10 cellular contexts compared by ENCODE assay signal in genomic region chr6:163356324-163356723, GRCh38. TPM values are rescaled to one million over a fixed set of nuclear protein-coding genes. Genes with fewer than 3 reads are reported as not detected.
DNase-seq lines count a peak whose midpoint lies in the region; ATAC-seq and TF ChIP-seq lines count a peak whose summit lies in the region.
"Had no signal": no experiment of that assay in that cellular context is flagged by ENCODE, and none has a peak within 500 bp of the region (broad histone marks: within the 10 kb centered on the region; RNA-seq: fewer than 3 reads in every experiment).

No MANE protein-coding gene starts in this region.

- peak overlapping the region; percentile 57 for H3K9ac ChIP-seq in GM23248

- H3K4me1 ChIP-seq in GM23248 (ENCODE audit: insufficient read depth) (peaks cover 26% of the 10 kb centered on the region), heart left ventricle (peaks cover 3 to 52% (median 25%) of the 10 kb centered on the region in 12 donors)

- intact Hi-C loops in heart left ventricle (cut with DNase I), result loop anchor here in 3 of 10 donors (5.0 to 10.0 kb wide), 2 partner anchors 36 to 48 kb away; no protein-coding TSS in a partner anchor

- WGBS in GM23248 (ENCODE audit: low coverage in 1 of 2, low lambda C conversion rate in 2 of 2, missing lambda C conversion rate in 2 of 2), 2 experiments, result 10 to 14% methylated on average over 11 to 13 of the region's 13 CpGs
- 29 to 39% (median 32%) methylated on average over 11 to 13 of the region's 13 CpGs for WGBS in heart left ventricle, 4 donors

- H3K9me2 ChIP-seq in GM23248 (ENCODE audit: insufficient read depth), result no peaks in the 10 kb centered on the region

- H3K27me3 ChIP-seq in GM23248 (replicated peaks; ENCODE audit: insufficient read depth), result no peaks in the 10 kb centered on the region
- H3K27me3 ChIP-seq in heart left ventricle, result no peaks in the 10 kb centered on the region
- H3K27me3 ChIP-seq: hepatocyte had no signal

- H3K36me3 ChIP-seq in GM23248 (ENCODE audit: low read depth) (no peaks in the 10 kb centered on the region), heart left ventricle (no peaks in the 10 kb centered on the region)

- H3K4me3 ChIP-seq in GM23248 (peak overlapping the region; percentile 57; the same call in 1 of the 2 replicates), heart left ventricle (peak overlapping the region in 3 of 12 donors; percentile 27 to 36 (median 31))
- H3K4me3 ChIP-seq: hepatocyte had no signal

- peak overlapping the region; percentile 79 for H3K4me2 ChIP-seq in GM23248 (ENCODE audit: unreplicated experiment)
- H3K4me2 ChIP-seq: hepatocyte had no signal

- ATAC-seq in heart left ventricle, result peak; percentile 19 to 80 (median 70)
- ATAC-seq: activated CD4-positive, CD25-positive, alpha-beta regulatory T cell treated with anti-CD3 and anti-CD28 coated beads, Interleukin-2, amount 50 U/mL, for 24 hours had no signal

- peak overlapping the region; percentile 74 for H2AFZ ChIP-seq in GM23248
- H2AFZ ChIP-seq: hepatocyte had no signal

- in situ Hi-C loops in GM23248 (cut with MboI), result no loop called here

- H3K27ac ChIP-seq in GM23248, result peak overlapping the region; percentile 74
- peak overlapping the region; percentile 54 to 97 (median 78) for H3K27ac ChIP-seq in heart left ventricle
- H3K27ac ChIP-seq: hepatocyte had no signal

- no peaks in the 10 kb centered on the region for H3K79me2 ChIP-seq in GM23248 (ENCODE audit: insufficient read depth)
- H3K79me2 ChIP-seq: hepatocyte had no signal

- DNase-seq in GM23248, result peak; percentile 91
- DNase-seq in T1000 (lab: John Stamatoyannopoulos, UW), result peak; percentile 81
- DNase-seq in heart left ventricle, result peak; percentile 58 to 84 (median 77)
- peak; percentile 68 for DNase-seq in renal cortical epithelial cell (ENCODE audit: low read depth)
- DNase-seq in HPDE6-E6E7 (ENCODE audit: extremely low spot score), result no peak
- no peak for DNase-seq in cerebellar nuclear complex (lab: John Stamatoyannopoulos, UW)
- DNase-seq in AML-193 (lab: John Stamatoyannopoulos, UW), result no peak
- DNase-seq in NCI-H526 (lab: John Stamatoyannopoulos, UW), result no peak

- H3K9me3 ChIP-seq in GM23248 (ENCODE audit: low read depth) (no peaks in the 10 kb centered on the region), heart left ventricle (no peaks in the 10 kb centered on the region)

- TF ChIP-seq POLR2A in heart left ventricle (IDR thresholded peaks at IDR 0.05), result no peak

- H4K20me1 ChIP-seq in GM23248 (ENCODE audit: insufficient read depth), result no peaks in the 10 kb centered on the region

- no peak for TF ChIP-seq CTCF in heart left ventricle (IDR thresholded peaks at IDR 0.05)

- H3F3A ChIP-seq in GM23248 (ENCODE audit: insufficient read depth), result peaks cover 24% of the 10 kb centered on the region

RNA-seq across cellular contexts. Expression of gene QKI, which starts 58.2 kb away (rescaled TPM):
- total RNA-seq in GM23248 (2014; rRNA removed; shearing (Covaris generic)), result 106 and 145 TPM in 2 replicates
- 12.6 and 13.6 TPM in 2 replicates for polyA plus RNA-seq in GM23248 (2016; fragmentation: Nextera tagmentation; extraction: Ambion mirVana)
- 100 to 1,000 TPM; 367 to 607 (median 489) TPM for total RNA-seq in heart left ventricle
- polyA plus RNA-seq in heart left ventricle, result 100 to 1,000 TPM in 1 of 2 donors, 10 to 100 TPM in 1; 80.2 to 250 TPM
- 92.6 and 218 TPM in 2 replicates for total RNA-seq in renal cortical epithelial cell

Comparison
In these comparisons a context has a peak if more than half of its experiments do, and no peak if none do; other contexts are left out.
1. DNase-seq: peak in GM23248 (single experiment), T1000 (single experiment), heart left ventricle (5 of 5) and renal cortical epithelial cell (single experiment); none in HPDE6-E6E7 (single experiment), cerebellar nuclear complex (0 of 2), AML-193 (0 of 2) and NCI-H526 (0 of 2).